In genomic region chr3:49158108-49158709, GRCh38 we compare ENCODE assay signal across 1 cellular context.
A peak's percentile ranks its signal among the peaks of the same experiment; 100 is the strongest.
TF ChIP-seq lines count a peak whose summit lies in the region.

No MANE protein-coding gene starts in this region.

TF ChIP-seq in HepG2, 621 proteins besides CTCF, POLR2A, EP300 and RAD21 (continued from another document and continues in another):
- TF ChIP-seq ARID4A (CRISPR knock-in tag; IDR thresholded peaks at IDR 0.05; ENCODE audit: borderline replicate concordance): peak; percentile 41; the same call in 1 of the 2 replicates
- no peak for TF ChIP-seq ZNF138 (CRISPR knock-in tag; IDR thresholded peaks at IDR 0.05; ENCODE audit: low read depth)
- TF ChIP-seq DNMT1 (CRISPR knock-in tag; IDR thresholded peaks at IDR 0.05): no peak
- TF ChIP-seq ATF2 (CRISPR knock-in tag; IDR thresholded peaks at IDR 0.05): no peak
- TF ChIP-seq ZNF816 (CRISPR knock-in tag; IDR thresholded peaks at IDR 0.05; ENCODE audit: borderline replicate concordance): no peak
- no peak for TF ChIP-seq REPIN1 (CRISPR knock-in tag; IDR thresholded peaks at IDR 0.05; ENCODE audit: borderline replicate concordance, low read depth)
- TF ChIP-seq ZNF512 (CRISPR knock-in tag; IDR thresholded peaks at IDR 0.05): no peak
- TF ChIP-seq FUBP1 (CRISPR knock-in tag; IDR thresholded peaks at IDR 0.05; ENCODE audit: borderline replicate concordance): no peak
- TF ChIP-seq ZFP36 (IDR thresholded peaks at IDR 0.05; ENCODE audit: borderline replicate concordance, low read depth, low read length, partially characterized antibody): no peak
- TF ChIP-seq TOPORS (CRISPR knock-in tag; IDR thresholded peaks at IDR 0.05): no peak
- TF ChIP-seq PCBP1 (IDR thresholded peaks at IDR 0.05; ENCODE audit: borderline replicate concordance, low read depth, low read length): no peak
- no peak for TF ChIP-seq HHEX (CRISPR knock-in tag; IDR thresholded peaks at IDR 0.05)
- TF ChIP-seq, protein P1, sequence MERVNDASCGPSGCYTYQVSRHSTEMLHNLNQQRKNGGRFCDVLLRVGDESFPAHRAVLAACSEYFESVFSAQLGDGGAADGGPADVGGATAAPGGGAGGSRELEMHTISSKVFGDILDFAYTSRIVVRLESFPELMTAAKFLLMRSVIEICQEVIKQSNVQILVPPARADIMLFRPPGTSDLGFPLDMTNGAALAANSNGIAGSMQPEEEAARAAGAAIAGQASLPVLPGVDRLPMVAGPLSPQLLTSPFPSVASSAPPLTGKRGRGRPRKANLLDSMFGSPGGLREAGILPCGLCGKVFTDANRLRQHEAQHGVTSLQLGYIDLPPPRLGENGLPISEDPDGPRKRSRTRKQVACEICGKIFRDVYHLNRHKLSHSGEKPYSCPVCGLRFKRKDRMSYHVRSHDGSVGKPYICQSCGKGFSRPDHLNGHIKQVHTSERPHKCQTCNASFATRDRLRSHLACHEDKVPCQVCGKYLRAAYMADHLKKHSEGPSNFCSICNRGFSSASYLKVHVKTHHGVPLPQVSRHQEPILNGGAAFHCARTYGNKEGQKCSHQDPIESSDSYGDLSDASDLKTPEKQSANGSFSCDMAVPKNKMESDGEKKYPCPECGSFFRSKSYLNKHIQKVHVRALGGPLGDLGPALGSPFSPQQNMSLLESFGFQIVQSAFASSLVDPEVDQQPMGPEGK (CRISPR knock-in tag; IDR thresholded peaks at IDR 0.05): 0 out of 2 replicates have a peak, but pooled peaks have one; percentile 43
- no peak for TF ChIP-seq ELF4 (CRISPR knock-in tag; IDR thresholded peaks at IDR 0.05; ENCODE audit: borderline replicate concordance)
- TF ChIP-seq ARID2 (CRISPR knock-in tag; IDR thresholded peaks at IDR 0.05; ENCODE audit: borderline replicate concordance): no peak
- TF ChIP-seq ZNF720 (CRISPR knock-in tag; IDR thresholded peaks at IDR 0.05): no peak
- no peak for TF ChIP-seq SUZ12 (IDR thresholded peaks at IDR 0.05; ENCODE audit: low read depth, low read length)
- TF ChIP-seq ZKSCAN1 (IDR thresholded peaks at IDR 0.05; ENCODE audit: low read length): no peak
- TF ChIP-seq TCF7 (IDR thresholded peaks at IDR 0.05; ENCODE audit: low read depth): no peak
- TF ChIP-seq SMARCE1 (IDR thresholded peaks at IDR 0.05; ENCODE audit: borderline replicate concordance): no peak
- TF ChIP-seq ZNF10 (CRISPR knock-in tag; IDR thresholded peaks at IDR 0.05; ENCODE audit: borderline replicate concordance, low read depth): no peak
- no peak for TF ChIP-seq ZBTB8A (CRISPR knock-in tag; IDR thresholded peaks at IDR 0.05; ENCODE audit: borderline replicate concordance, low read depth)
- TF ChIP-seq, protein P2, sequence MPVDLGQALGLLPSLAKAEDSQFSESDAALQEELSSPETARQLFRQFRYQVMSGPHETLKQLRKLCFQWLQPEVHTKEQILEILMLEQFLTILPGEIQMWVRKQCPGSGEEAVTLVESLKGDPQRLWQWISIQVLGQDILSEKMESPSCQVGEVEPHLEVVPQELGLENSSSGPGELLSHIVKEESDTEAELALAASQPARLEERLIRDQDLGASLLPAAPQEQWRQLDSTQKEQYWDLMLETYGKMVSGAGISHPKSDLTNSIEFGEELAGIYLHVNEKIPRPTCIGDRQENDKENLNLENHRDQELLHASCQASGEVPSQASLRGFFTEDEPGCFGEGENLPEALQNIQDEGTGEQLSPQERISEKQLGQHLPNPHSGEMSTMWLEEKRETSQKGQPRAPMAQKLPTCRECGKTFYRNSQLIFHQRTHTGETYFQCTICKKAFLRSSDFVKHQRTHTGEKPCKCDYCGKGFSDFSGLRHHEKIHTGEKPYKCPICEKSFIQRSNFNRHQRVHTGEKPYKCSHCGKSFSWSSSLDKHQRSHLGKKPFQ (CRISPR knock-in tag; IDR thresholded peaks at IDR 0.05; ENCODE audit: insufficient replicate concordance): no peak
- no peak for TF ChIP-seq USF2 (IDR thresholded peaks at IDR 0.05; ENCODE audit: low read depth, low read length)
- TF ChIP-seq USF2 (CRISPR knock-in tag; IDR thresholded peaks at IDR 0.05; ENCODE audit: borderline replicate concordance): no peak
- TF ChIP-seq HOXA5 (CRISPR knock-in tag; IDR thresholded peaks at IDR 0.05): no peak
- no peak for TF ChIP-seq ZBTB40 (IDR thresholded peaks at IDR 0.05)
- TF ChIP-seq ZBTB40 (CRISPR knock-in tag; IDR thresholded peaks at IDR 0.05): no peak
- no peak for TF ChIP-seq HMG20A (CRISPR knock-in tag; IDR thresholded peaks at IDR 0.05; ENCODE audit: borderline replicate concordance)
